Comparison of ENCODE assay signal across 1 cellular context in the genomic region with DNA sequence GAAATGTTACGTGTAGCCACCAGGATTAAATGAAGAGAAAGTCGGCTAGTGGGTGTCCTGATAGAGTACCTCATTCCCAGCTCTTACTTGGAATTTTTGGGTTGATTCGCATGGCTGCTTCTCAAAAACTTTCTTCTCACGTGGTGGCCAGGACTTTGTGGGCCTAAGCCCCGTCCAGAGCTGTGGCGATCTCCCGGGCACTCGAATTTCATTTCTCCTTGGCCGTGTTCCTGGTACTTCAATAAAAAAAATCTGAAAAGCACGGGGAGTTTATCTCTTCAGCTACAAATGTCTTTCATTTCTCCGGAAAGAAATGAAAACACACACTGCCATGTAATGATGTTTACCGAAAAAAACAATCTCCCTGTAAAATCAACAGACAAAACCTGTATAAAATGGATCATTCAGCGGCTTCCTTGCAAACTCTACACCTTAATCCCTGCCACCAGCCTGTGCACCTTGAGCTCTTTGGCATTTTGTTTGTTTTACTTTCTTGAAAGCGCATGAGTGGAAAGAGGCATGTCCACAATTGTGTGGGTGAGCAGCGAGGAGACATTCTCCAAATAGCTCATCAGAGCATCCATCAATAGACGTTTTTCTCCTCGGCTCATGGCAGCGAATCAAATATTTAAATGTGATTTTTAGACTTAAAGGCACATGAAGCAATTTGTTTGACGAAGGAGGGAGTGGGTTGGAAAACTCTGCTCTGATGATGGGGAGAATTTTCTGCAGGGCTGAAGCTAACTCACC.
TF ChIP-seq lines count a peak whose summit lies in the region.

No MANE protein-coding gene starts in this region.

TF ChIP-seq in WTC11, 78 proteins besides CTCF, POLR2A, EP300 and RAD21 (continued from another document):
- TF ChIP-seq, protein P1, sequence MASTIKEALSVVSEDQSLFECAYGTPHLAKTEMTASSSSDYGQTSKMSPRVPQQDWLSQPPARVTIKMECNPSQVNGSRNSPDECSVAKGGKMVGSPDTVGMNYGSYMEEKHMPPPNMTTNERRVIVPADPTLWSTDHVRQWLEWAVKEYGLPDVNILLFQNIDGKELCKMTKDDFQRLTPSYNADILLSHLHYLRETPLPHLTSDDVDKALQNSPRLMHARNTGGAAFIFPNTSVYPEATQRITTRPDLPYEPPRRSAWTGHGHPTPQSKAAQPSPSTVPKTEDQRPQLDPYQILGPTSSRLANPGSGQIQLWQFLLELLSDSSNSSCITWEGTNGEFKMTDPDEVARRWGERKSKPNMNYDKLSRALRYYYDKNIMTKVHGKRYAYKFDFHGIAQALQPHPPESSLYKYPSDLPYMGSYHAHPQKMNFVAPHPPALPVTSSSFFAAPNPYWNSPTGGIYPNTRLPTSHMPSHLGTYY (CRISPR knock-in tag; IDR thresholded peaks at IDR 0.05), result no peak
- TF ChIP-seq, protein P2, sequence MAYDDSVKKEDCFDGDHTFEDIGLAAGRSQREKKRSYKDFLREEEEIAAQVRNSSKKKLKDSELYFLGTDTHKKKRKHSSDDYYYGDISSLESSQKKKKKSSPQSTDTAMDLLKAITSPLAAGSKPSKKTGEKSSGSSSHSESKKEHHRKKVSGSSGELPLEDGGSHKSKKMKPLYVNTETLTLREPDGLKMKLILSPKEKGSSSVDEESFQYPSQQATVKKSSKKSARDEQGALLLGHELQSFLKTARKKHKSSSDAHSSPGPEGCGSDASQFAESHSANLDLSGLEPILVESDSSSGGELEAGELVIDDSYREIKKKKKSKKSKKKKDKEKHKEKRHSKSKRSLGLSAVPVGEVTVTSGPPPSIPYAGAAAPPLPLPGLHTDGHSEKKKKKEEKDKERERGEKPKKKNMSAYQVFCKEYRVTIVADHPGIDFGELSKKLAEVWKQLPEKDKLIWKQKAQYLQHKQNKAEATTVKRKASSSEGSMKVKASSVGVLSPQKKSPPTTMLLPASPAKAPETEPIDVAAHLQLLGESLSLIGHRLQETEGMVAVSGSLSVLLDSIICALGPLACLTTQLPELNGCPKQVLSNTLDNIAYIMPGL (CRISPR knock-in tag; IDR thresholded peaks at IDR 0.05), result no peak
- TF ChIP-seq RELA (CRISPR knock-in tag; IDR thresholded peaks at IDR 0.05; ENCODE audit: borderline replicate concordance), result no peak
- TF ChIP-seq ETV6 (CRISPR knock-in tag; IDR thresholded peaks at IDR 0.05), result no peak
- TF ChIP-seq, protein P3, sequence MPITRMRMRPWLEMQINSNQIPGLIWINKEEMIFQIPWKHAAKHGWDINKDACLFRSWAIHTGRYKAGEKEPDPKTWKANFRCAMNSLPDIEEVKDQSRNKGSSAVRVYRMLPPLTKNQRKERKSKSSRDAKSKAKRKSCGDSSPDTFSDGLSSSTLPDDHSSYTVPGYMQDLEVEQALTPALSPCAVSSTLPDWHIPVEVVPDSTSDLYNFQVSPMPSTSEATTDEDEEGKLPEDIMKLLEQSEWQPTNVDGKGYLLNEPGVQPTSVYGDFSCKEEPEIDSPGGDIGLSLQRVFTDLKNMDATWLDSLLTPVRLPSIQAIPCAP (CRISPR knock-in tag; IDR thresholded peaks at IDR 0.05), result no peak
